8 cellular contexts compared by ENCODE assay signal in genomic region chr15:56491110-56491722, GRCh38. TPM values are rescaled to one million over a fixed set of nuclear protein-coding genes. Genes with fewer than 3 reads are reported as not detected.
A peak's percentile ranks its signal among the peaks of the same experiment; 100 is the strongest.
DNase-seq lines count a peak whose midpoint lies in the region; ATAC-seq, FAIRE-seq and TF ChIP-seq lines count a peak whose summit lies in the region.

No MANE protein-coding gene starts in this region.

- no peak overlapping the region for H3K27ac Mint-ChIP-seq in activated CD4-positive, alpha-beta memory T cell treated with anti-CD3 and anti-CD28 coated beads, Interleukin-2, amount 10 ng/mL, durations not matched to agents 7 days and 5 days

- ATAC-seq in HG03139 (IDR thresholded peaks at IDR 0.05; ENCODE audit: unreplicated experiment) (peak; percentile 63), HG02588 (IDR thresholded peaks at IDR 0.05; ENCODE audit: unreplicated experiment) (no peak)

- H3K4me3 Mint-ChIP-seq in activated CD4-positive, alpha-beta memory T cell treated with anti-CD3 and anti-CD28 coated beads, Interleukin-2, amount 10 ng/mL, durations not matched to agents 7 days and 5 days: no peak overlapping the region

- no peaks in the 10 kb centered on the region for H3K79me2 ChIP-seq in endothelial cell of umbilical vein (ENCODE audit: control insufficient read depth, insufficient read depth, low read length)

- BruUV-seq in endothelial cell of umbilical vein (replicated peaks; lab: Mats Ljungman, UMichigan): no TSS peak

- no peak overlapping the region for H3K4me2 ChIP-seq in endothelial cell of umbilical vein (ENCODE audit: insufficient read depth, low read length)

- no peaks in the 10 kb centered on the region for H4K20me1 ChIP-seq in endothelial cell of umbilical vein (replicated peaks; ENCODE audit: control insufficient read depth, extremely low read depth, insufficient read depth, low read length)

- peaks cover 3% of the 10 kb centered on the region for H3K27me3 Mint-ChIP-seq in activated CD4-positive, alpha-beta memory T cell treated with anti-CD3 and anti-CD28 coated beads, Interleukin-2, amount 10 ng/mL, durations not matched to agents 7 days and 5 days

- no peaks in the 10 kb centered on the region for H3K36me3 Mint-ChIP-seq in activated CD4-positive, alpha-beta memory T cell treated with anti-CD3 and anti-CD28 coated beads, Interleukin-2, amount 10 ng/mL, durations not matched to agents 7 days and 5 days (ENCODE audit: low read depth)

- peaks cover 7% of the 10 kb centered on the region for H3K4me1 Mint-ChIP-seq in activated CD4-positive, alpha-beta memory T cell treated with anti-CD3 and anti-CD28 coated beads, Interleukin-2, amount 10 ng/mL, durations not matched to agents 7 days and 5 days

- H3K4me1 ChIP-seq in endothelial cell of umbilical vein (ENCODE audit: control insufficient read depth, extremely low read depth, insufficient read depth, low read length): no peaks in the 10 kb centered on the region

- H3K4me3 ChIP-seq in endothelial cell of umbilical vein (replicated peaks in 1 of 3; ENCODE audit: insufficient read depth in 1 of 3, low read depth in 1 of 3, low read length in 3 of 3): no peak overlapping the region

- TF ChIP-seq CTCF in endothelial cell of umbilical vein (IDR thresholded peaks at IDR 0.05; ENCODE audit: extremely low read depth in 1 of 2, insufficient read depth in 1 of 2, low read depth in 1 of 2, low read length in 2 of 2): peak; percentile 85 to 94

- no peak overlapping the region for H3K27ac ChIP-seq in endothelial cell of umbilical vein (ENCODE audit: insufficient read depth, low read depth, low read length)

- H3K27me3 ChIP-seq in endothelial cell of umbilical vein (ENCODE audit: control insufficient read depth in 2 of 2, insufficient read depth in 2 of 2, low read length in 2 of 2): peaks cover 15 to 17% of the 10 kb centered on the region in 2 experiments

- no peaks in the 10 kb centered on the region for H3K36me3 ChIP-seq in endothelial cell of umbilical vein (ENCODE audit: control insufficient read depth in 2 of 2, extremely low read depth in 1 of 2, insufficient read depth in 2 of 2, low read length in 2 of 2)

- CTCF ChIA-PET in activated CD4-positive, alpha-beta memory T cell treated with anti-CD3 and anti-CD28 coated beads, Interleukin-2, amount 10 ng/mL, durations not matched to agents 7 days and 5 days (lab: Charles Lee): interaction anchor here (0.5 to 8.3 kb wide), 18 partner anchors 9 to 1036 kb away, joined by 3 to 74 read pairs (median 3); partner anchors contain the start of gene MNS1
- CTCF ChIA-PET in endothelial cell of umbilical vein (lab: Charles Lee): interaction anchor here (0.5 to 2.8 kb wide), 58 partner anchors 9 to 1051 kb away, joined by 3 to 29 read pairs (median 4); partner anchors contain the start of gene MNS1

- POLR2A ChIA-PET in activated CD4-positive, alpha-beta memory T cell treated with anti-CD3 and anti-CD28 coated beads, Interleukin-2, amount 10 ng/mL, durations not matched to agents 7 days and 5 days (lab: Charles Lee): no interaction called here
- POLR2A ChIA-PET in endothelial cell of umbilical vein (lab: Charles Lee): no interaction called here

- TF ChIP-seq POLR2A in endothelial cell of umbilical vein (IDR thresholded peaks at IDR 0.05; ENCODE audit: low read depth, low read length): no peak

- dilution Hi-C loops in endothelial cell of umbilical vein (cut with MboI; ENCODE audit: extremely low pct_ligation_motif_present, low sequenced_read_pairs): no loop called here

- no peaks in the 10 kb centered on the region for H3K9me1 ChIP-seq in endothelial cell of umbilical vein (replicated peaks; ENCODE audit: control insufficient read depth, extremely low read depth, insufficient read depth, low read length)

- H2AFZ ChIP-seq in endothelial cell of umbilical vein (ENCODE audit: low read depth, low read length): no peak overlapping the region

- no peak overlapping the region for H3K9ac ChIP-seq in endothelial cell of umbilical vein (replicated peaks; ENCODE audit: extremely low read depth, insufficient read depth, low read length)

- peak; percentile 76 for DNase-seq in ELR (ENCODE audit: low read depth)
- DNase-seq in NCI-H526 (lab: John Stamatoyannopoulos, UW): peak; percentile 22 to 89
- DNase-seq in activated CD4-positive, alpha-beta memory T cell treated with anti-CD3 and anti-CD28 coated beads, Interleukin-2, amount 10 ng/mL, durations not matched to agents 7 days and 5 days: peak; percentile 62
- peak; percentile 76 for DNase-seq in endothelial cell of umbilical vein (ENCODE audit: low read depth, low spot score)
- DNase-seq in mucosa of gallbladder (ENCODE audit: low spot score): peak; percentile 77
- DNase-seq in stimulated activated naive CD4-positive, alpha-beta T cell treated with Interleukin-2 at 50 U/mL for 16 hours (lab: John Stamatoyannopoulos, UW): peak; percentile 38

- no peaks in the 10 kb centered on the region for H3K9me3 ChIP-seq in endothelial cell of umbilical vein (replicated peaks; ENCODE audit: control insufficient read depth, insufficient read depth, low read length)

- peak; percentile 96 for FAIRE-seq in endothelial cell of umbilical vein (lab: Jason Lieb, UNC)

- intact Hi-C loops in endothelial cell of umbilical vein (cut with micrococcal nuclease): loop anchor here (1.0 to 10.0 kb wide), 4 partner anchors 378 to 815 kb away; no protein-coding TSS in a partner anchor

- H3K9me3 Mint-ChIP-seq in activated CD4-positive, alpha-beta memory T cell treated with anti-CD3 and anti-CD28 coated beads, Interleukin-2, amount 10 ng/mL, durations not matched to agents 7 days and 5 days: no peaks in the 10 kb centered on the region

TF ChIP-seq in endothelial cell of umbilical vein, 7 proteins besides CTCF, POLR2A, EP300 and RAD21:
- no peak for TF ChIP-seq JUN (IDR thresholded peaks at IDR 0.05; ENCODE audit: borderline replicate concordance, insufficient read depth, insufficient read length, low read depth)
- TF ChIP-seq POLR2AphosphoS5 (IDR thresholded peaks at IDR 0.05; ENCODE audit: insufficient read depth, low read depth, low read length): no peak
- TF ChIP-seq, protein P1, sequence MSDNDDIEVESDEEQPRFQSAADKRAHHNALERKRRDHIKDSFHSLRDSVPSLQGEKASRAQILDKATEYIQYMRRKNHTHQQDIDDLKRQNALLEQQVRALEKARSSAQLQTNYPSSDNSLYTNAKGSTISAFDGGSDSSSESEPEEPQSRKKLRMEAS (IDR thresholded peaks at IDR 0.05; ENCODE audit: insufficient read depth, insufficient read length): no peak
- TF ChIP-seq MYC (IDR thresholded peaks at IDR 0.05; ENCODE audit: low read depth, low read length): no peak
- no peak for TF ChIP-seq EZH2 (IDR thresholded peaks at IDR 0.05; ENCODE audit: borderline replicate concordance, low read depth, low read length, severe bottlenecking)
- no peak for TF ChIP-seq GATA2 (IDR thresholded peaks at IDR 0.05; ENCODE audit: insufficient read depth, insufficient read length, low read depth, low read length)
- no peak for TF ChIP-seq FOS (IDR thresholded peaks at IDR 0.05; ENCODE audit: borderline replicate concordance, insufficient read depth, low read length)

RNA-seq across cellular contexts. Expression of gene MNS1, which starts 26.3 kb away (rescaled TPM):
- total RNA-seq in activated CD4-positive, alpha-beta memory T cell treated with anti-CD3 and anti-CD28 coated beads, Interleukin-2, amount 10 ng/mL, durations not matched to agents 7 days and 5 days: not detected
- total RNA-seq in endothelial cell of umbilical vein: 2.3 and 2.6 TPM in 2 replicates
- 0.11 and 0.25 TPM in 2 replicates for polyA plus RNA-seq in endothelial cell of umbilical vein
- polyA plus RNA-seq in endothelial cell of umbilical vein (2011; cell fraction: cytosol; rRNA removed): 0.59 and 0.68 TPM in 2 replicates
- polyA plus RNA-seq in endothelial cell of umbilical vein (2011; cell fraction: nucleus; rRNA removed): 0.69 and 1.0 TPM in 2 replicates
- polyA plus RNA-seq in endothelial cell of umbilical vein (2012): 0.71 and 1.8 TPM in 2 replicates
- polyA minus RNA-seq in endothelial cell of umbilical vein: 0.08 TPM in 1 of 2 replicates, not detected in the other
- not detected for polyA minus RNA-seq in endothelial cell of umbilical vein (2011; cell fraction: cytosol; rRNA and poly(A)+ RNA removed)
- 0.82 and 1.4 TPM in 2 replicates for polyA minus RNA-seq in endothelial cell of umbilical vein (2011; cell fraction: nucleus; rRNA and poly(A)+ RNA removed)
- 2.2 TPM for total RNA-seq in mucosa of gallbladder
